In genomic region chr6:140071115-140071514, GRCh38 we compare ENCODE assay signal across 12 cellular contexts.
A peak's percentile ranks its signal among the peaks of the same experiment; 100 is the strongest.
DNase-seq lines count a peak whose midpoint lies in the region; ATAC-seq and TF ChIP-seq lines count a peak whose summit lies in the region.
"Had no signal": no experiment of that assay in that cellular context is flagged by ENCODE, and none has a peak within 500 bp of the region (broad histone marks: within the 10 kb centered on the region; RNA-seq: fewer than 3 reads in every experiment).

No MANE protein-coding gene starts in this region.

- intact Hi-C loops in left ventricle myocardium inferior (cut with micrococcal nuclease): no loop called here
- intact Hi-C loops in left cardiac atrium (cut with DNase I): loop anchor here (10.0 kb wide), 2 partner anchors 306 to 696 kb away; partner anchors contain the start of gene CITED2 (in 1 of the 2)

- H3K4me1 ChIP-seq in left ventricle myocardium inferior: peaks cover 40% of the 10 kb centered on the region

- TF ChIP-seq CTCF in left ventricle myocardium inferior (IDR thresholded peaks at IDR 0.05; ENCODE audit: borderline replicate concordance) (no peak), kidney epithelial cell (IDR thresholded peaks at IDR 0.05; ENCODE audit: insufficient read depth, low read length, poor library complexity, severe bottlenecking) (no peak)

- DNase-seq in left ventricle myocardium inferior: no peak
- no peak for DNase-seq in left cardiac atrium
- peak; percentile 86 for DNase-seq in amniotic epithelial cell (ENCODE audit: low read depth)
- DNase-seq in kidney epithelial cell (ENCODE audit: low read depth): peak; percentile 56
- DNase-seq in NCI-H345 (lab: John Stamatoyannopoulos, UW): no peak
- no peak for DNase-seq in HuH-7.5 (ENCODE audit: low spot score)
- no peak for DNase-seq in NCI-H2227 treated with DMSO at 0.1 percent for 48 hours (lab: John Stamatoyannopoulos, UW)
- DNase-seq: activated CD8-positive, alpha-beta T cell treated with anti-CD3 and anti-CD28 coated beads, Interleukin-2, amount 10 ng/mL, durations not matched to agents 7 days and 5 days; activated naive CD8-positive, alpha-beta T cell treated with anti-CD3 and anti-CD28 coated beads, Interleukin-2, amount 50 U/mL, for 24 hours; C1 segment of cervical spinal cord; foreskin melanocyte had no signal

- H3K36me3 ChIP-seq in left ventricle myocardium inferior (no peaks in the 10 kb centered on the region), kidney epithelial cell (ENCODE audit: control insufficient read depth, insufficient read depth, low read length) (no peaks in the 10 kb centered on the region)

- no peak overlapping the region for H3K4me3 ChIP-seq in left ventricle myocardium inferior
- H3K4me3 ChIP-seq in kidney epithelial cell (ENCODE audit: low read depth, low read length): no peak overlapping the region

- peak overlapping the region; percentile 55 for H3K27ac ChIP-seq in left ventricle myocardium inferior (replicated peaks)

- H3K9me3 ChIP-seq in left ventricle myocardium inferior (replicated peaks): no peaks in the 10 kb centered on the region

- no peaks in the 10 kb centered on the region for H3K27me3 ChIP-seq in left ventricle myocardium inferior (ENCODE audit: low read depth)
- no peaks in the 10 kb centered on the region for H3K27me3 ChIP-seq in kidney epithelial cell (ENCODE audit: control insufficient read depth, insufficient read depth, low read length)

- ATAC-seq in left cardiac atrium (no peak), GM19324 (IDR thresholded peaks at IDR 0.05; ENCODE audit: low FRiP score, unreplicated experiment) (no peak)
- ATAC-seq: activated CD8-positive, alpha-beta T cell treated with anti-CD3 and anti-CD28 coated beads, Interleukin-2, amount 10 ng/mL, durations not matched to agents 7 days and 5 days; activated naive CD8-positive, alpha-beta T cell treated with anti-CD3 and anti-CD28 coated beads, Interleukin-2, amount 50 U/mL, for 24 hours had no signal

Comparison
In these comparisons a context has a peak if more than half of its experiments do, and no peak if none do; other contexts are left out.
1. DNase-seq: peak in amniotic epithelial cell (single experiment) and kidney epithelial cell (single experiment); none in left ventricle myocardium inferior (single experiment), left cardiac atrium (single experiment), NCI-H345 (single experiment), HuH-7.5 (single experiment) and NCI-H2227 treated with DMSO at 0.1 percent for 48 hours (single experiment).